ENCODE assay signal across 17 cellular contexts in the genomic region with DNA sequence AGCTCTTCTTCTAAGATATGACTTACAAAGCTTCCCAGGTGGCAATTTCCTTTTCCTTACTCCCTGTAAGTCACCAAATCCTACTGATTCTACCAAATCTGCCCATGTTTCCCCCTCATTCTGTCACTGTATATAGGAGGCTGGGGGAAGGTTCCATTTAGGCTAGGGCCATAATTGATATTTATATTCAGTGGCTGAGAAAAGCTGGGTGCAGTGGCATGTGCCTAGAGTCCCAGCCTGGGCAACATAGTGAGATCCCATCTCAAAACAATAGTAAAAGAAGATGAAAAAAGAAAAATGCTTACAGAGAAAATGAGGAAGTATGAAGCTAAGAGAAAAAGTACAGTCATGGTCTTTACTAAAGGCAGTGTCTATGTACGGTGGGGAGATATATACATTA.
"Had no signal": no experiment of that assay in that cellular context is flagged by ENCODE, and none has a peak within 500 bp of the region (broad histone marks: within the 10 kb centered on the region; RNA-seq: fewer than 3 reads in every experiment).

No MANE protein-coding gene starts in this region.

- H3K9me3 Mint-ChIP-seq: memory B cell; natural killer cell treated with Interleukin-12 subunit alpha and Interleukin-12 subunit beta and Interleukin-15 and Interleukin-18, amount 100 ng/mL, for 72 hours; stimulated activated naive B cell treated with anti-CD40 and anti-IgM and Interleukin-4, amounts not matched to agents 10 μg/mL and 1 μg/mL and 100 μg/mL, for 72 hours had no signal

- DNase-seq: activated CD4-positive, alpha-beta T cell treated with anti-CD3 and anti-CD28 coated beads for 4 hours; activated CD8-positive, alpha-beta memory T cell treated with anti-CD3 and anti-CD28 coated beads, Interleukin-2, amount 50 U/mL, for 48 hours; activated CD8-positive, alpha-beta T cell treated with anti-CD3 and anti-CD28 coated beads, Interleukin-2, amount 10 ng/mL, durations not matched to agents 7 days and 5 days; activated naive CD4-positive, alpha-beta T cell; foreskin melanocyte; heart left ventricle; psoas muscle; spleen; stimulated activated CD4-positive, alpha-beta T cell treated with anti-CD3 and anti-CD28 coated beads, Interleukin-2, amount 100 ng/mL, for 24 hours; stimulated activated naive B cell treated with anti-CD40 and anti-IgM and Interleukin-4, amounts not matched to agents 10 μg/mL and 1 μg/mL and 100 μg/mL, for 72 hours; WERI-Rb-1 had no signal

- H3K27ac Mint-ChIP-seq: activated CD8-positive, alpha-beta T cell treated with anti-CD3 and anti-CD28 coated beads, Interleukin-2, amount 10 ng/mL, durations not matched to agents 7 days and 5 days; natural killer cell treated with Interleukin-12 subunit alpha and Interleukin-12 subunit beta and Interleukin-15 and Interleukin-18, amount 100 ng/mL, for 72 hours had no signal

- H3K27ac ChIP-seq: ascending aorta, heart left ventricle, psoas muscle, tibial nerve, WERI-Rb-1 had no signal

- H3K27me3 ChIP-seq: ascending aorta, heart left ventricle, spleen, tibial nerve had no signal

- H3K9me3 ChIP-seq: ascending aorta, heart left ventricle, psoas muscle, spleen, tibial nerve had no signal

- H3K4me3 ChIP-seq: ascending aorta, heart left ventricle, psoas muscle, spleen, tibial nerve had no signal

- ATAC-seq: activated CD8-positive, alpha-beta T cell treated with anti-CD3 and anti-CD28 coated beads, Interleukin-2, amount 10 ng/mL, durations not matched to agents 7 days and 5 days; heart left ventricle; left lobe of liver; natural killer cell treated with Interleukin-12 subunit alpha and Interleukin-12 subunit beta and Interleukin-15 and Interleukin-18, amount 100 ng/mL, for 72 hours; psoas muscle; sciatic nerve; stimulated activated naive B cell treated with anti-CD40 and anti-IgM and Interleukin-4, amounts not matched to agents 10 μg/mL and 1 μg/mL and 100 μg/mL, for 72 hours had no signal

- H3K36me3 ChIP-seq: ascending aorta, tibial nerve had no signal

- H3K4me3 Mint-ChIP-seq: activated CD8-positive, alpha-beta T cell treated with anti-CD3 and anti-CD28 coated beads, Interleukin-2, amount 10 ng/mL, durations not matched to agents 7 days and 5 days; memory B cell; natural killer cell treated with Interleukin-12 subunit alpha and Interleukin-12 subunit beta and Interleukin-15 and Interleukin-18, amount 100 ng/mL, for 72 hours; stimulated activated naive B cell treated with anti-CD40 and anti-IgM and Interleukin-4, amounts not matched to agents 10 μg/mL and 1 μg/mL and 100 μg/mL, for 72 hours had no signal

- H3K27me3 Mint-ChIP-seq: memory B cell; natural killer cell treated with Interleukin-12 subunit alpha and Interleukin-12 subunit beta and Interleukin-15 and Interleukin-18, amount 100 ng/mL, for 72 hours; stimulated activated naive B cell treated with anti-CD40 and anti-IgM and Interleukin-4, amounts not matched to agents 10 μg/mL and 1 μg/mL and 100 μg/mL, for 72 hours had no signal
